In genomic region chr2:95031726-95032116, GRCh38 we compare ENCODE assay signal across 20 cellular contexts. TPM values are rescaled to one million over a fixed set of nuclear protein-coding genes. Genes with fewer than 3 reads are reported as not detected.
A peak's percentile ranks its signal among the peaks of the same experiment; 100 is the strongest.
DNase-seq lines count a peak whose midpoint lies in the region; TF ChIP-seq lines count a peak whose summit lies in the region.
"Had no signal": no experiment of that assay in that cellular context is flagged by ENCODE, and none has a peak within 500 bp of the region (broad histone marks: within the 10 kb centered on the region; RNA-seq: fewer than 3 reads in every experiment).

No MANE protein-coding gene starts in this region.

- peaks cover 7 to 17% of the 10 kb centered on the region in 2 donors for H3K4me1 ChIP-seq in thyroid gland

- WGBS in thyroid gland, 2 donors: 11 to 50% methylated on average over 1 of the region's 1 CpG

- intact Hi-C loops in thyroid gland (cut with DNase I): no loop called here

- H3K27ac Mint-ChIP-seq in activated naive CD4-positive, alpha-beta T cell treated with anti-CD3 and anti-CD28 coated beads, Interleukin-2, amount 50 U/mL, for 24 hours: peak overlapping the region; percentile 74
- H3K27ac Mint-ChIP-seq: H9, memory B cell had no signal

- no peak for TF ChIP-seq POLR2A in thyroid gland (IDR thresholded peaks at IDR 0.05)

- H3K36me3 Mint-ChIP-seq in activated naive CD4-positive, alpha-beta T cell treated with anti-CD3 and anti-CD28 coated beads, Interleukin-2, amount 50 U/mL, for 24 hours: peaks cover 4% of the 10 kb centered on the region

- peaks cover 96% of the 10 kb centered on the region for H3K36me3 ChIP-seq in KOPT-K1 (ENCODE audit: insufficient read depth, low read length)
- H3K36me3 ChIP-seq in thyroid gland: no peaks in the 10 kb centered on the region
- H3K36me3 ChIP-seq: spleen, vagina had no signal

- H3K27me3 Mint-ChIP-seq in activated naive CD4-positive, alpha-beta T cell treated with anti-CD3 and anti-CD28 coated beads, Interleukin-2, amount 50 U/mL, for 24 hours: no peaks in the 10 kb centered on the region

- no peak overlapping the region for H3K4me3 ChIP-seq in thyroid gland (replicated peaks in 1 of 3)
- H3K4me3 ChIP-seq: spleen, vagina had no signal

- no peak overlapping the region for H3K4me3 Mint-ChIP-seq in activated naive CD4-positive, alpha-beta T cell treated with anti-CD3 and anti-CD28 coated beads, Interleukin-2, amount 50 U/mL, for 24 hours
- H3K4me3 Mint-ChIP-seq: H9, memory B cell had no signal

- peaks cover 81% of the 10 kb centered on the region for H3K4me1 Mint-ChIP-seq in activated naive CD4-positive, alpha-beta T cell treated with anti-CD3 and anti-CD28 coated beads, Interleukin-2, amount 50 U/mL, for 24 hours

- no peaks in the 10 kb centered on the region for H3K27me3 ChIP-seq in thyroid gland
- H3K27me3 ChIP-seq: vagina had no signal

- DNase-seq in activated naive CD4-positive, alpha-beta T cell treated with Interleukin-2 at 50 U/mL for 16 hours: no peak
- DNase-seq in epithelial cell of prostate (ENCODE audit: low read depth, low spot score) (no peak), thyroid gland (no peak)
- DNase-seq in stimulated activated CD4-positive, alpha-beta T cell treated with anti-CD3 and anti-CD28 coated beads, Interleukin-15, amount 100 ng/mL, for 24 hours: no peak
- DNase-seq in stimulated activated CD4-positive, alpha-beta T cell treated with anti-CD3 and anti-CD28 coated beads, Interleukin-4, amount 100 ng/mL, for 1 hour: no peak
- DNase-seq: activated gamma-delta T cell; DMS79; effector CD4-positive, alpha-beta T cell; H9; IMR-90; NCI-H2081; nucleus accumbens; OCI-M1; SHP77; spleen had no signal

- no peaks in the 10 kb centered on the region for H3K9me3 ChIP-seq in KOPT-K1 (ENCODE audit: insufficient read depth, low read length, poor library complexity, severe bottlenecking)
- H3K9me3 ChIP-seq in thyroid gland: no peaks in the 10 kb centered on the region
- H3K9me3 ChIP-seq: spleen, vagina had no signal

- peak overlapping the region; percentile 90 for H3K27ac ChIP-seq in KOPT-K1 (ENCODE audit: low read depth, low read length, poor library complexity, severe bottlenecking)
- peak overlapping the region; percentile 18 for H3K27ac ChIP-seq in epithelial cell of prostate
- peak overlapping the region; percentile 24 to 63 (median 56) for H3K27ac ChIP-seq in thyroid gland
- H3K27ac ChIP-seq: spleen, vagina had no signal

- no peak for TF ChIP-seq CTCF in thyroid gland (IDR thresholded peaks at IDR 0.05)

- H3K9me3 Mint-ChIP-seq in activated naive CD4-positive, alpha-beta T cell treated with anti-CD3 and anti-CD28 coated beads, Interleukin-2, amount 50 U/mL, for 24 hours: no peaks in the 10 kb centered on the region

RNA-seq across cellular contexts. Expression of gene MAL, which starts 6.2 kb away (rescaled TPM):
- 10 to 100 TPM in 3 of 4 donors, 1 to 10 TPM in 1; 5.6 to 19.3 (median 13.3) TPM for total RNA-seq in thyroid gland
- total RNA-seq: cerebellum, H9, IMR-90 had no signal

Comparison
In these comparisons a context has a peak if more than half of its experiments do, and no peak if none do; other contexts are left out.
1. H3K27ac ChIP-seq: peak in every context shown above with its lines; median percentile 90 in KOPT-K1; 56 in thyroid gland; 18 in epithelial cell of prostate.